8 cellular contexts compared by ENCODE assay signal in genomic region chr1:232949636-232950196, GRCh38. TPM values are rescaled to one million over a fixed set of nuclear protein-coding genes. Genes with fewer than 3 reads are reported as not detected.
DNase-seq lines count a peak whose midpoint lies in the region; TF ChIP-seq lines count a peak whose summit lies in the region.

No MANE protein-coding gene starts in this region.

- H3K27ac Mint-ChIP-seq in CD4-positive, alpha-beta memory T cell = peak overlapping the region; percentile 89 to 98 (median 97)
- H3K27ac Mint-ChIP-seq in endodermal cell = peak overlapping the region; percentile 99
- H3K27ac Mint-ChIP-seq in osteocyte (ENCODE audit: unreplicated experiment) = peak overlapping the region; percentile 89

- H3K9ac ChIP-seq in OCI-LY3 (ENCODE audit: low read length) (peak overlapping the region; percentile 89), endodermal cell (ENCODE audit: extremely low read depth, low read length, poor library complexity, severe bottlenecking) (peak overlapping the region; percentile 45)

- peak overlapping the region; percentile 93 to 98 (median 97) for H3K4me3 Mint-ChIP-seq in CD4-positive, alpha-beta memory T cell
- H3K4me3 Mint-ChIP-seq in endodermal cell (peak overlapping the region; percentile 81), osteocyte (ENCODE audit: unreplicated experiment) (peak overlapping the region; percentile 94)

- no peaks in the 10 kb centered on the region for H3K27me3 ChIP-seq in CD4-positive, alpha-beta memory T cell (ENCODE audit: insufficient read depth, low read length)
- no peaks in the 10 kb centered on the region for H3K27me3 ChIP-seq in OCI-LY3 (ENCODE audit: low read depth, low read length)
- no peaks in the 10 kb centered on the region for H3K27me3 ChIP-seq in endodermal cell (ENCODE audit: control insufficient read depth, insufficient read depth, low read length, poor library complexity, severe bottlenecking)

- H3K36me3 Mint-ChIP-seq in CD4-positive, alpha-beta memory T cell = peaks cover 3 to 12% of the 10 kb centered on the region in 2 donors
- H3K36me3 Mint-ChIP-seq in endodermal cell (ENCODE audit: low read depth) (no peaks in the 10 kb centered on the region), osteocyte (ENCODE audit: unreplicated experiment) (no peaks in the 10 kb centered on the region)

- peaks cover 24 to 46% (median 33%) of the 10 kb centered on the region in 4 donors for H3K4me1 Mint-ChIP-seq in CD4-positive, alpha-beta memory T cell
- H3K4me1 Mint-ChIP-seq in endodermal cell = peaks cover 15% of the 10 kb centered on the region
- H3K4me1 Mint-ChIP-seq in osteocyte (ENCODE audit: unreplicated experiment) = peaks cover 30% of the 10 kb centered on the region

- no peak for DNase-seq in CD4-positive, alpha-beta memory T cell
- DNase-seq in endodermal cell (no peak), osteocyte (ENCODE audit: extremely low spot score, unreplicated experiment) (no peak), DMS79 (lab: John Stamatoyannopoulos, UW) (no peak), NCI-H446 (lab: John Stamatoyannopoulos, UW) (no peak), occipital lobe (lab: John Stamatoyannopoulos, UW) (no peak), anterior cingulate cortex (lab: John Stamatoyannopoulos, UW) (no peak)

- no peaks in the 10 kb centered on the region for H4K20me1 ChIP-seq in OCI-LY3 (ENCODE audit: insufficient read depth, low read length)

- no peaks in the 10 kb centered on the region for H3K36me3 ChIP-seq in CD4-positive, alpha-beta memory T cell (ENCODE audit: insufficient read depth, low read length)
- H3K36me3 ChIP-seq in OCI-LY3 (replicated peaks; ENCODE audit: low read depth, low read length) (peaks cover 3% of the 10 kb centered on the region), endodermal cell (ENCODE audit: control insufficient read depth, insufficient read depth, low read length) (no peaks in the 10 kb centered on the region)

- peak overlapping the region; percentile 91 for H3K4me2 ChIP-seq in OCI-LY3 (ENCODE audit: low read length)

- H3K4me1 ChIP-seq in CD4-positive, alpha-beta memory T cell (ENCODE audit: insufficient read depth, low read length) = peaks cover 30% of the 10 kb centered on the region
- peaks cover 19% of the 10 kb centered on the region for H3K4me1 ChIP-seq in OCI-LY3 (ENCODE audit: low read length)
- H3K4me1 ChIP-seq in endodermal cell (ENCODE audit: control insufficient read depth, insufficient read depth, low read length) = no peaks in the 10 kb centered on the region

- TF ChIP-seq CTCF in OCI-LY3 (IDR thresholded peaks at IDR 0.05; ENCODE audit: low read depth, low read length) (no peak), endodermal cell (conservative IDR thresholded peaks at IDR 0.05) (no peak), osteocyte (IDR thresholded peaks at IDR 0.05) (no peak)

- no peaks in the 10 kb centered on the region for H3K27me3 Mint-ChIP-seq in CD4-positive, alpha-beta memory T cell
- H3K27me3 Mint-ChIP-seq in endodermal cell (ENCODE audit: insufficient read depth) = peaks cover 12% of the 10 kb centered on the region
- no peaks in the 10 kb centered on the region for H3K27me3 Mint-ChIP-seq in osteocyte (ENCODE audit: unreplicated experiment)

- H3K79me2 ChIP-seq in OCI-LY3 (ENCODE audit: low read length) = peaks cover 29% of the 10 kb centered on the region

- peak overlapping the region; percentile 94 for H2AFZ ChIP-seq in OCI-LY3 (ENCODE audit: low read depth, low read length)

- POLR2A ChIA-PET in CD4-positive, alpha-beta memory T cell (lab: Charles Lee; ENCODE audit: partially characterized antibody) = interaction anchor here (1.5 kb wide), 1 partner anchor 26 kb away, joined by 6 read pairs; no protein-coding TSS in a partner anchor

- H3K9me3 Mint-ChIP-seq in CD4-positive, alpha-beta memory T cell = no peaks in the 10 kb centered on the region
- no peaks in the 10 kb centered on the region for H3K9me3 Mint-ChIP-seq in endodermal cell
- peaks cover 3% of the 10 kb centered on the region for H3K9me3 Mint-ChIP-seq in osteocyte (ENCODE audit: unreplicated experiment)

- WGBS in endodermal cell (ENCODE audit: insufficient coverage in 1 of 2, insufficient read length in 1 of 2), 2 experiments = 93 to 94% methylated on average over 3 to 5 of the region's 5 CpGs

- H3K9me3 ChIP-seq in CD4-positive, alpha-beta memory T cell (ENCODE audit: control insufficient read depth in 1 of 2, low read length in 2 of 2) = no peaks in the 10 kb centered on the region
- no peaks in the 10 kb centered on the region for H3K9me3 ChIP-seq in OCI-LY3 (ENCODE audit: insufficient read depth, low read length)
- H3K9me3 ChIP-seq in endodermal cell (ENCODE audit: control insufficient read depth, low read length) = no peaks in the 10 kb centered on the region

- CTCF ChIA-PET in CD4-positive, alpha-beta memory T cell (lab: Charles Lee; ENCODE audit: partially characterized antibody) = interaction anchor here (1.1 kb wide), 1 partner anchor 25 kb away, joined by 4 read pairs; no protein-coding TSS in a partner anchor

- peak overlapping the region; percentile 58 for H3K27ac ChIP-seq in CD4-positive, alpha-beta memory T cell (ENCODE audit: low read depth, low read length)
- H3K27ac ChIP-seq in OCI-LY3 (ENCODE audit: low read length) (peak overlapping the region; percentile 42), endodermal cell (ENCODE audit: low read depth, low read length) (peak overlapping the region; percentile 57)

- peak overlapping the region; percentile 63 to 87 for H3K4me3 ChIP-seq in CD4-positive, alpha-beta memory T cell (ENCODE audit: low read length in 2 of 2)
- peak overlapping the region; percentile 94 for H3K4me3 ChIP-seq in OCI-LY3 (ENCODE audit: low read length)
- H3K4me3 ChIP-seq in endodermal cell (ENCODE audit: low read length) = peak overlapping the region; percentile 90

- intact Hi-C loops in CD4-positive, alpha-beta memory T cell (cut with micrococcal nuclease) = loop anchor here (1.0 to 2.0 kb wide), 2 partner anchors 25 to 145 kb away; partner anchors contain the start of gene MAP10

RNA-seq across cellular contexts. Expression of gene NTPCR, which starts 0.7 kb away (rescaled TPM):
- total RNA-seq in CD4-positive, alpha-beta memory T cell = 10 to 100 TPM; 16.0 to 16.5 TPM
- polyA plus RNA-seq in CD4-positive, alpha-beta memory T cell = 10 to 100 TPM; 32.1 to 61.6 TPM
- total RNA-seq in endodermal cell = 10 to 100 TPM; 30.9 to 43.3 TPM
- 95.2 TPM for polyA plus RNA-seq in endodermal cell (2013, experiment 1 of 2)
- polyA plus RNA-seq in endodermal cell (2013, experiment 2 of 2) = 86.8 TPM
- 28.3 and 29.6 TPM in 2 replicates for total RNA-seq in osteocyte
- 16.4 TPM for total RNA-seq in occipital lobe
